In the genomic region with DNA sequence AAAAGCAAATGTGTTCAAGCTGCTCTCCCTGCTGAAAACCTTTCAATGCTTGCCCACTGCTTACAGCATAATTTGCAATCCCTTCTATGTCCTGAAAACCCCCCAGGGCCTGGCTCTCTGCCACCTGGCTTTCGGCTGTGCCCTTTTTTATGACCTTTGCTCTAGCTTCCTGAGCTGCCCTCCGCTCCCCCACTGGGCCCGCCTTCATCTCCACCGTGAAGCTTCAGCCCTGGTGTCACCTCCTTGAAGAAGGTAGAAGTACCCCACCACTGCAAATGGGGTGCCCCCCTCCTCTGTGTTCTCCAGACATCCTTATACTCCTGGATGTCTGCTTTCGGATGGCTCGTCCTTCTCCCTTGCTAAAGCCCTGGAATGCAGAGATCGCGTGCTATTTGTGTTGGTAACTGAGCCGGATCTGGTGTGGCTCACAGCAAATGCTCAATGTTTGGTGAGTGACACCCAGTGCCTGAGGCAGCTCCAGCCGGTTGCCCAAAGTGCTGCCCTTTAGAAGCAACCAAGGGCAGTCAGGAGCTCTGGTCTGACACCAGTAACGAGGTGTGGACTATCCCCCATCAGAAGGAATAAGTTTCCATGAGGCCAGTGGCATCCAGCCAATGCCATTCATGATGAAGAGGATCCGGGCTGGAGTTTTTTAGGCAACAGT, we compare ENCODE assay signal across 13 cellular contexts.
DNase-seq lines count a peak whose midpoint lies in the region; ATAC-seq and TF ChIP-seq lines count a peak whose summit lies in the region.
"Had no signal": no experiment of that assay in that cellular context is flagged by ENCODE, and none has a peak within 500 bp of the region (broad histone marks: within the 10 kb centered on the region; RNA-seq: fewer than 3 reads in every experiment).

No MANE protein-coding gene starts in this region.

- TF ChIP-seq POLR2A in suprapubic skin (IDR thresholded peaks at IDR 0.05) = no peak

- WGBS in suprapubic skin = 55% methylated on average over 12 of the region's 12 CpGs

- H3K4me1 ChIP-seq in SJSA1 (replicated peaks) = peaks cover 33% of the 10 kb centered on the region
- H3K4me1 ChIP-seq in suprapubic skin = peaks cover 19% of the 10 kb centered on the region

- H3K27me3 ChIP-seq in SJSA1 (replicated peaks) = no peaks in the 10 kb centered on the region
- H3K27me3 ChIP-seq in suprapubic skin = no peaks in the 10 kb centered on the region
- H3K27me3 ChIP-seq: BLaER1 had no signal

- H3K4me3 ChIP-seq in SJSA1 = no peak overlapping the region
- H3K4me3 ChIP-seq in suprapubic skin = no peak overlapping the region
- H3K4me3 ChIP-seq: BLaER1 had no signal

- no peak for TF ChIP-seq EP300 in suprapubic skin (IDR thresholded peaks at IDR 0.05)

- H3K9me3 ChIP-seq in SJSA1 (replicated peaks) (no peaks in the 10 kb centered on the region), suprapubic skin (no peaks in the 10 kb centered on the region)
- H3K9me3 ChIP-seq: BLaER1 had no signal

- TF ChIP-seq CTCF in glutamatergic neuron (IDR thresholded peaks at IDR 0.05; ENCODE audit: partially characterized antibody, unreplicated experiment) (no peak), suprapubic skin (IDR thresholded peaks at IDR 0.05) (no peak)

- H3K36me3 ChIP-seq in SJSA1 (no peaks in the 10 kb centered on the region), suprapubic skin (peaks cover 2% of the 10 kb centered on the region)

- H3K27ac Mint-ChIP-seq in glutamatergic neuron (ENCODE audit: unreplicated experiment) = peak overlapping the region; percentile 92
- H3K27ac Mint-ChIP-seq: activated naive CD8-positive, alpha-beta T cell had no signal

- ATAC-seq in HG03342 (IDR thresholded peaks at IDR 0.05; ENCODE audit: unreplicated experiment) = no peak

- H3K9me3 Mint-ChIP-seq in glutamatergic neuron (ENCODE audit: unreplicated experiment) = peaks cover 13% of the 10 kb centered on the region

- H3K27ac ChIP-seq in SJSA1 (peak overlapping the region; percentile 66), suprapubic skin (peak overlapping the region; percentile 7)
- H3K27ac ChIP-seq: BLaER1 had no signal

- H3K27me3 Mint-ChIP-seq in glutamatergic neuron (ENCODE audit: unreplicated experiment) = peaks cover 2% of the 10 kb centered on the region

- peaks cover 5% of the 10 kb centered on the region for H3K36me3 Mint-ChIP-seq in glutamatergic neuron (ENCODE audit: unreplicated experiment)
- H3K36me3 Mint-ChIP-seq: activated naive CD8-positive, alpha-beta T cell had no signal

- H3K4me1 Mint-ChIP-seq in glutamatergic neuron (ENCODE audit: low read depth, unreplicated experiment) = peaks cover 48% of the 10 kb centered on the region

- H3K4me3 Mint-ChIP-seq in glutamatergic neuron (ENCODE audit: unreplicated experiment) = peak overlapping the region; percentile 53
- H3K4me3 Mint-ChIP-seq: activated naive CD8-positive, alpha-beta T cell had no signal

- DNase-seq in SIG-M5 treated with dmso at 0.1 percent for 504 hours (lab: John Stamatoyannopoulos, UW; ENCODE audit: unreplicated experiment) (peak; percentile 49), SIG-M5 (lab: John Stamatoyannopoulos, UW) (no peak), SJSA1 (ENCODE audit: low read depth in 1 of 2, low spot score in 2 of 2) (peak; percentile 73 to 74), glutamatergic neuron (peak; percentile 73), suprapubic skin (ENCODE audit: low spot score in 2 of 2) (no peak), HuH-7 (ENCODE audit: low spot score) (no peak), AG08396 (ENCODE audit: low spot score) (no peak)
- DNase-seq: foreskin melanocyte; NCI-H82; stimulated activated CD4-positive, alpha-beta T cell treated with anti-CD3 and anti-CD28 coated beads, Interleukin-4, amount 100 ng/mL, for 24 hours had no signal

Comparison
In these comparisons a context has a peak if more than half of its experiments do, and no peak if none do; other contexts are left out.
1. DNase-seq: peak in SIG-M5 treated with dmso at 0.1 percent for 504 hours (single experiment), SJSA1 (2 of 2) and glutamatergic neuron (single experiment); none in SIG-M5 (single experiment), suprapubic skin (0 of 2), HuH-7 (single experiment) and AG08396 (single experiment).